In the genomic region with DNA sequence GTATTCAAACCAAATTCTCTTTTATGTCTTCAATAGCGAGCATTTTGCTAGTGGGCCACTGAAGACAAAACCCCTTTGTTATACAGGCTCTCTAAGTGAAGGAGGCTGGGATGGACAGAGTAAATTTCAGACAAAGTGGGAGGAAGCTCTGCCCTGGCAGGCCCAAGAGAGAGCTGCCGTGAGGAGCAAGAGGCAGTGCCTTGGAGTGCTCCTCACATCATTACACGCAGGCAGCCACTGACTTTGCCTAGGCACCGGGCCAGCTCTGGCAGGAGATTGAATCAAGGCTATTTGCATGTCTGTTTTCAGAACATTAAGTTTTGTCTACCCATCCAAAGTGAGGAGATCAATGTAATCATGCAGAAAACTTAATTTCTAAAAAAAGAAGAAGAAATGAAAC, we compare ENCODE assay signal across 9 cellular contexts.
A peak's percentile ranks its signal among the peaks of the same experiment; 100 is the strongest.
DNase-seq lines count a peak whose midpoint lies in the region; ATAC-seq, FAIRE-seq and TF ChIP-seq lines count a peak whose summit lies in the region.
"Had no signal": no experiment of that assay in that cellular context is flagged by ENCODE, and none has a peak within 500 bp of the region (broad histone marks: within the 10 kb centered on the region; RNA-seq: fewer than 3 reads in every experiment).

No MANE protein-coding gene starts in this region.

- ATAC-seq in GM18502 (IDR thresholded peaks at IDR 0.05; ENCODE audit: poor library complexity, unreplicated experiment) (peak; percentile 55), HG02870 (IDR thresholded peaks at IDR 0.05; ENCODE audit: unreplicated experiment) (peak; percentile 39)

- TF ChIP-seq CTCF in bronchial epithelial cell (IDR thresholded peaks at IDR 0.05; ENCODE audit: insufficient read depth, low read length, severe bottlenecking) (no peak), GM13977 (IDR thresholded peaks at IDR 0.05; ENCODE audit: extremely low read depth, insufficient read depth, missing control alignments) (no peak)

- peak overlapping the region; percentile 41 for H3K27ac ChIP-seq in muscle layer of colon (ENCODE audit: low read depth, low read length)

- H3K4me3 ChIP-seq in bronchial epithelial cell (ENCODE audit: low read depth, low read length) (no peak overlapping the region), muscle layer of colon (ENCODE audit: low read depth in 1 of 2, low read length in 2 of 2) (no peak overlapping the region)

- H3K27me3 ChIP-seq in bronchial epithelial cell (ENCODE audit: control insufficient read depth, insufficient read depth, low read length) = no peaks in the 10 kb centered on the region
- no peaks in the 10 kb centered on the region for H3K27me3 ChIP-seq in muscle layer of colon (ENCODE audit: control insufficient read depth in 1 of 2, insufficient read depth in 2 of 2, low read length in 2 of 2)

- H3K9me3 ChIP-seq in muscle layer of colon (ENCODE audit: low read length) = no peaks in the 10 kb centered on the region

- H3K9ac ChIP-seq in muscle layer of colon (ENCODE audit: low read length) = no peak overlapping the region

- no peak for FAIRE-seq in bronchial epithelial cell (lab: Jason Lieb, UNC)
- FAIRE-seq: G401.6 had no signal

- in situ Hi-C loops in GM13977 (cut with MboI; ENCODE audit: low pct_unique_long_range_greater_than_20kb, low sequenced_read_pairs, unreplicated experiment) = loop anchor here (25.0 kb wide), 1 partner anchor 309 kb away; no protein-coding TSS in a partner anchor

- DNase-seq in bronchial epithelial cell (ENCODE audit: low read depth) (peak; percentile 32), RPMI8226 (no peak), GM13977 (ENCODE audit: low spot score) (no peak), NCI-H2029 (lab: John Stamatoyannopoulos, UW) (no peak)
- DNase-seq in central memory CD4-positive, alpha-beta T cell = no peak

- H3K36me3 ChIP-seq in bronchial epithelial cell (ENCODE audit: control insufficient read depth, insufficient read depth, low read length) (no peaks in the 10 kb centered on the region), muscle layer of colon (ENCODE audit: insufficient read depth, low read length) (no peaks in the 10 kb centered on the region)

- H3K4me1 ChIP-seq in muscle layer of colon (ENCODE audit: insufficient read depth, low read length) = peaks cover 26% of the 10 kb centered on the region
